12 cellular contexts compared by ENCODE assay signal in genomic region chr4:152032722-152033131, GRCh38.
A peak's percentile ranks its signal among the peaks of the same experiment; 100 is the strongest.
DNase-seq lines count a peak whose midpoint lies in the region; ATAC-seq and TF ChIP-seq lines count a peak whose summit lies in the region.
"Had no signal": no experiment of that assay in that cellular context is flagged by ENCODE, and none has a peak within 500 bp of the region (broad histone marks: within the 10 kb centered on the region; RNA-seq: fewer than 3 reads in every experiment).

No MANE protein-coding gene starts in this region.

- DNase-seq in AG09309 (ENCODE audit: low read depth) (peak; percentile 84), RKO (ENCODE audit: low spot score) (peak; percentile 8), fibroblast of the aortic adventitia (ENCODE audit: low read depth) (peak; percentile 95), omental fat pad (ENCODE audit: low spot score) (no peak), NCI-H1694 (lab: John Stamatoyannopoulos, UW) (no peak), GM19238 (ENCODE audit: insufficient read length, low spot score) (no peak), T-helper 1 cell (no peak)
- DNase-seq: ACHN, body of pancreas, SW 1271 had no signal

- ATAC-seq in omental fat pad (ENCODE audit: low FRiP score) = peak; percentile 23
- ATAC-seq in GM21737 (IDR thresholded peaks at IDR 0.05; ENCODE audit: unreplicated experiment) = no peak
- ATAC-seq: body of pancreas, K562 had no signal

- TF ChIP-seq CTCF in AG09309 (IDR thresholded peaks at IDR 0.05; ENCODE audit: control insufficient read depth, insufficient read depth, low read depth, low read length, missing control alignments) (no peak), fibroblast of the aortic adventitia (IDR thresholded peaks at IDR 0.05; ENCODE audit: insufficient read depth, low read length) (no peak), omental fat pad (IDR thresholded peaks at IDR 0.05) (no peak)

- H3K4me3 ChIP-seq in AG09309 (ENCODE audit: control insufficient read depth, low read depth, low read length) (no peak overlapping the region), fibroblast of the aortic adventitia (ENCODE audit: low read depth, low read length) (no peak overlapping the region)
- H3K4me3 ChIP-seq: body of pancreas, K562 had no signal

Comparison
In these comparisons a context has a peak if more than half of its experiments do, and no peak if none do; other contexts are left out.
1. DNase-seq: peak in AG09309 (single experiment), RKO (single experiment) and fibroblast of the aortic adventitia (single experiment); none in omental fat pad (single experiment), NCI-H1694 (single experiment), GM19238 (single experiment) and T-helper 1 cell (0 of 5).